In genomic region chr14:64503434-64504309, GRCh38 we compare ENCODE assay signal across 8 cellular contexts. TPM values are rescaled to one million over a fixed set of nuclear protein-coding genes. Genes with fewer than 3 reads are reported as not detected.
DNase-seq lines count a peak whose midpoint lies in the region; ATAC-seq and TF ChIP-seq lines count a peak whose summit lies in the region.

Gene ZBTB25 (minus strand): TSS chr14:64503838. CDS start chr14:64490533, 13,305 bp downstream.

- peaks cover 0 to 3% (median 0%) of the 10 kb centered on the region in 5 donors for H3K27me3 Mint-ChIP-seq in naive thymus-derived CD4-positive, alpha-beta T cell
- H3K27me3 Mint-ChIP-seq in stimulated activated memory B cell treated with anti-CD40 and anti-IgM and Interleukin-4, amounts not matched to agents 10 μg/mL and 1 μg/mL and 100 μg/mL, for 72 hours = no peaks in the 10 kb centered on the region

- TF ChIP-seq CTCF in KMS-11 (conservative IDR thresholded peaks at IDR 0.05; ENCODE audit: low read depth, low read length) = no peak

- H3K4me1 ChIP-seq in KMS-11 (ENCODE audit: low read depth, poor library complexity, severe bottlenecking) = peaks cover 53% of the 10 kb centered on the region
- peaks cover 40 to 49% of the 10 kb centered on the region in 2 donors for H3K4me1 ChIP-seq in naive thymus-derived CD4-positive, alpha-beta T cell (ENCODE audit: control insufficient read depth in 2 of 2, insufficient read depth in 2 of 2, low read length in 2 of 2)

- peak within 1 kb of the TSS; percentile 88 to 100 (median 98) for H3K4me3 Mint-ChIP-seq in naive thymus-derived CD4-positive, alpha-beta T cell
- peak within 1 kb of the TSS; percentile 91 for H3K4me3 Mint-ChIP-seq in stimulated activated memory B cell treated with anti-CD40 and anti-IgM and Interleukin-4, amounts not matched to agents 10 μg/mL and 1 μg/mL and 100 μg/mL, for 72 hours

- H4K20me1 ChIP-seq in KMS-11 (ENCODE audit: insufficient read depth) = no peaks in the 10 kb centered on the region

- intact Hi-C loops in naive thymus-derived CD4-positive, alpha-beta T cell (cut with micrococcal nuclease) = loop anchor here (1.0 to 5.0 kb wide), 15 partner anchors 8 to 1343 kb away; partner anchors contain the start of genes CHURC1 (in 2 of the 2), HSPA2 (in 2 of the 2), MTHFD1 (in 2 of the 2) and AKAP5 (in 1 of the 2)

- H3K9me3 Mint-ChIP-seq in naive thymus-derived CD4-positive, alpha-beta T cell = peaks cover 0 to 6% (median 0%) of the 10 kb centered on the region in 11 donors
- H3K9me3 Mint-ChIP-seq in stimulated activated memory B cell treated with anti-CD40 and anti-IgM and Interleukin-4, amounts not matched to agents 10 μg/mL and 1 μg/mL and 100 μg/mL, for 72 hours = no peaks in the 10 kb centered on the region

- CTCF ChIA-PET in naive thymus-derived CD4-positive, alpha-beta T cell (lab: Charles Lee) = interaction anchor here (1.0 to 2.8 kb wide), 3 partner anchors 20 to 159 kb away, joined by 3 to 12 read pairs (median 3); no protein-coding TSS in a partner anchor

- no peak within 1 kb of the TSS for H3K4me3 ChIP-seq in KMS-11 (IDR thresholded peaks at IDR 0.05; ENCODE audit: insufficient read depth, low read depth, low read length)
- H3K4me3 ChIP-seq in naive thymus-derived CD4-positive, alpha-beta T cell (ENCODE audit: low read length) = peak within 1 kb of the TSS; percentile 88

- peak within 1 kb of the TSS; percentile 96 to 100 (median 100) for H3K27ac Mint-ChIP-seq in naive thymus-derived CD4-positive, alpha-beta T cell
- H3K27ac Mint-ChIP-seq in stimulated activated memory B cell treated with anti-CD40 and anti-IgM and Interleukin-4, amounts not matched to agents 10 μg/mL and 1 μg/mL and 100 μg/mL, for 72 hours = peak within 1 kb of the TSS; percentile 99

- H3K4me2 ChIP-seq in KMS-11 = peak within 1 kb of the TSS; percentile 85

- DNase-seq in DMS79 treated with DMSO at 0.1 percent for 48 hours (lab: John Stamatoyannopoulos, UW) = peak; percentile 90
- DNase-seq in RKO (ENCODE audit: low spot score) = peak; percentile 92
- peak; percentile 92 for DNase-seq in activated T-helper 1 cell treated with Interleukin-2 at 50 U/mL for 16 hours (ENCODE audit: low read depth)
- peak; percentile 95 for DNase-seq in fibroblast of gingiva (ENCODE audit: low read depth)
- peak; percentile 88 to 100 (median 98) for DNase-seq in naive thymus-derived CD4-positive, alpha-beta T cell

- peaks cover 81% of the 10 kb centered on the region for H3K79me2 ChIP-seq in KMS-11 (ENCODE audit: insufficient read depth, low read depth)

- peak within 1 kb of the TSS; percentile 47 for H2AFZ ChIP-seq in KMS-11 (ENCODE audit: low read depth)

- H3K27me3 ChIP-seq in KMS-11 (ENCODE audit: insufficient read depth, low read depth) = no peaks in the 10 kb centered on the region
- H3K27me3 ChIP-seq in naive thymus-derived CD4-positive, alpha-beta T cell (ENCODE audit: control insufficient read depth in 2 of 2, insufficient read depth in 2 of 2, low read length in 2 of 2) = no peaks in the 10 kb centered on the region

- H3K27ac ChIP-seq in KMS-11 = peak within 1 kb of the TSS; percentile 98
- H3K27ac ChIP-seq in naive thymus-derived CD4-positive, alpha-beta T cell (ENCODE audit: low read depth, low read length) = peak within 1 kb of the TSS; percentile 99

- POLR2A ChIA-PET in naive thymus-derived CD4-positive, alpha-beta T cell (lab: Charles Lee) = interaction anchor here (0.6 to 6.5 kb wide), 24 partner anchors 8 to 960 kb away, joined by 3 to 157 read pairs (median 6); partner anchors contain the start of genes AKAP5, HSPA2, MTHFD1 and PPP2R5E

- no peaks in the 10 kb centered on the region for H3K9me3 ChIP-seq in naive thymus-derived CD4-positive, alpha-beta T cell (ENCODE audit: control insufficient read depth in 2 of 3, low read length in 3 of 3)

- peak; percentile 59 for ATAC-seq in GM21786 (IDR thresholded peaks at IDR 0.05; ENCODE audit: unreplicated experiment)
- peak; percentile 81 for ATAC-seq in naive thymus-derived CD4-positive, alpha-beta T cell
- ATAC-seq in stimulated activated memory B cell treated with anti-CD40 and anti-IgM and Interleukin-4, amounts not matched to agents 10 μg/mL and 1 μg/mL and 100 μg/mL, for 72 hours = peak; percentile 84

- H3K36me3 ChIP-seq in KMS-11 (ENCODE audit: insufficient read depth) = no peaks in the 10 kb centered on the region
- peaks cover 0 to 8% (median 0%) of the 10 kb centered on the region in 3 experiments for H3K36me3 ChIP-seq in naive thymus-derived CD4-positive, alpha-beta T cell (ENCODE audit: control insufficient read depth in 2 of 3, insufficient read depth in 3 of 3, low read length in 3 of 3)

- peaks cover 43 to 70% (median 55%) of the 10 kb centered on the region in 7 donors for H3K4me1 Mint-ChIP-seq in naive thymus-derived CD4-positive, alpha-beta T cell
- peaks cover 62% of the 10 kb centered on the region for H3K4me1 Mint-ChIP-seq in stimulated activated memory B cell treated with anti-CD40 and anti-IgM and Interleukin-4, amounts not matched to agents 10 μg/mL and 1 μg/mL and 100 μg/mL, for 72 hours

- H3K9ac ChIP-seq in KMS-11 = peak within 1 kb of the TSS; percentile 97

- peaks cover 0 to 39% (median 0%) of the 10 kb centered on the region in 5 donors for H3K36me3 Mint-ChIP-seq in naive thymus-derived CD4-positive, alpha-beta T cell
- peaks cover 8% of the 10 kb centered on the region for H3K36me3 Mint-ChIP-seq in stimulated activated memory B cell treated with anti-CD40 and anti-IgM and Interleukin-4, amounts not matched to agents 10 μg/mL and 1 μg/mL and 100 μg/mL, for 72 hours

RNA-seq across cellular contexts. Expression of gene ZBTB25, which starts in this region (rescaled TPM):
- 10 to 100 TPM; 37.6 to 88.0 (median 60.6) TPM for total RNA-seq in naive thymus-derived CD4-positive, alpha-beta T cell
- polyA plus RNA-seq in naive thymus-derived CD4-positive, alpha-beta T cell = 10 to 100 TPM; 30.5 to 35.6 TPM
